Comparison of ENCODE assay signal across 20 cellular contexts in genomic region chrX:109952050-109952449, GRCh38. TPM values are rescaled to one million over a fixed set of nuclear protein-coding genes. Genes with fewer than 3 reads are reported as not detected.
A peak's percentile ranks its signal among the peaks of the same experiment; 100 is the strongest.
DNase-seq lines count a peak whose midpoint lies in the region; ATAC-seq, FAIRE-seq and TF ChIP-seq lines count a peak whose summit lies in the region.
"Had no signal": no experiment of that assay in that cellular context is flagged by ENCODE, and none has a peak within 500 bp of the region (broad histone marks: within the 10 kb centered on the region; RNA-seq: fewer than 3 reads in every experiment).

No MANE protein-coding gene starts in this region.

- CTCF ChIA-PET in A549 (lab: Yijun Ruan, JAX): no interaction called here

- DNase-seq in A549 (ENCODE audit: low read depth in 1 of 2, low spot score in 1 of 2) (peak in 1 of 2 experiments; percentile 7), GM23248 (peak; percentile 49), astrocyte of the hippocampus (ENCODE audit: low read depth, low spot score) (peak; percentile 24), left lung (no peak), NCI-H1417 (lab: John Stamatoyannopoulos, UW) (no peak), neural progenitor cell (ENCODE audit: low spot score) (no peak), hippocampal formation (lab: John Stamatoyannopoulos, UW) (no peak)
- no peak for DNase-seq in activated CD4-positive, CD25-positive, alpha-beta regulatory T cell treated with anti-CD3 and anti-CD28 coated beads, Interleukin-2, amount 50 U/mL, for 72 hours
- DNase-seq: activated B cell treated with CpG ODN at 0.5 μM for 24 hours; COR-L47; effector CD8-positive, alpha-beta T cell; GDM1; mucosa of descending colon; NCI-H1092; NCI-H446; SHP77; stimulated activated CD4-positive, alpha-beta T cell treated with anti-CD3 and anti-CD28 coated beads, Interleukin-4, amount 100 ng/mL, for 1 hour; substantia nigra had no signal

- in situ Hi-C loops in GM23248 (cut with MboI): no loop called here

- H3K27ac ChIP-seq in A549 (no peak overlapping the region), GM23248 (no peak overlapping the region), left lung (no peak overlapping the region), neural progenitor cell (no peak overlapping the region)

- H3K27me3 Mint-ChIP-seq in neural progenitor cell (ENCODE audit: insufficient read depth, low read depth): no peaks in the 10 kb centered on the region
- H3K27me3 Mint-ChIP-seq: activated B cell treated with CpG ODN at 0.5 μM for 24 hours; central memory CD8-positive, alpha-beta T cell had no signal

- no peak overlapping the region for H2AFZ ChIP-seq in GM23248
- H2AFZ ChIP-seq in neural progenitor cell (replicated peaks): no peak overlapping the region

- TF ChIP-seq RAD21 in A549 (conservative IDR thresholded peaks at IDR 0.05 in 1 of 2, IDR thresholded peaks at IDR 0.05 in 1 of 2): no peak

- no peak overlapping the region for H3K4me3 Mint-ChIP-seq in neural progenitor cell
- H3K4me3 Mint-ChIP-seq: activated B cell treated with CpG ODN at 0.5 μM for 24 hours; central memory CD8-positive, alpha-beta T cell had no signal

- intact Hi-C loops in left lung (cut with DNase I): no loop called here

- H3K9me3 Mint-ChIP-seq in neural progenitor cell: peaks cover 4% of the 10 kb centered on the region
- H3K9me3 Mint-ChIP-seq: activated B cell treated with CpG ODN at 0.5 μM for 24 hours; activated T-helper 2 cell treated with anti-CD3 and anti-CD28 coated beads, Interferon-gamma antibody, Interleukin-2, Interleukin-4, amounts not matched to agents 10 μg/mL and 5 μg/mL and 100 μg/mL, durations not matched to agents 14 hours and 24 hours and 36 hours; central memory CD8-positive, alpha-beta T cell had no signal

- H3K79me2 ChIP-seq in GM23248 (ENCODE audit: insufficient read depth) (no peaks in the 10 kb centered on the region), neural progenitor cell (ENCODE audit: low read depth) (no peaks in the 10 kb centered on the region)

- H4K20me1 ChIP-seq in GM23248 (ENCODE audit: insufficient read depth) (no peaks in the 10 kb centered on the region), neural progenitor cell (ENCODE audit: low read depth) (no peaks in the 10 kb centered on the region)

- H3K4me1 ChIP-seq in A549 (peaks cover 9% of the 10 kb centered on the region; the same call in 2 of the 3 replicates), GM23248 (ENCODE audit: insufficient read depth) (peaks cover 14% of the 10 kb centered on the region; the same call in 1 of the 2 replicates), left lung (no peaks in the 10 kb centered on the region), neural progenitor cell (no peaks in the 10 kb centered on the region)

- peaks cover 2% of the 10 kb centered on the region for H3K4me1 Mint-ChIP-seq in neural progenitor cell
- H3K4me1 Mint-ChIP-seq: activated B cell treated with CpG ODN at 0.5 μM for 24 hours had no signal

- no peaks in the 10 kb centered on the region for H3K27me3 ChIP-seq in GM23248 (replicated peaks; ENCODE audit: insufficient read depth)
- no peaks in the 10 kb centered on the region for H3K27me3 ChIP-seq in left lung
- no peaks in the 10 kb centered on the region for H3K27me3 ChIP-seq in neural progenitor cell

- H3F3A ChIP-seq in GM23248 (ENCODE audit: insufficient read depth) (no peaks in the 10 kb centered on the region), neural progenitor cell (ENCODE audit: low read depth) (no peaks in the 10 kb centered on the region)

- no peak for TF ChIP-seq POLR2A in A549 (IDR thresholded peaks at IDR 0.05; ENCODE audit: low read length)

- no peak overlapping the region for H3K9ac ChIP-seq in GM23248
- no peak overlapping the region for H3K9ac ChIP-seq in neural progenitor cell

- WGBS in A549 (ENCODE audit: missing lambda C conversion rate): 7% methylated on average over 2 of the region's 2 CpGs
- 54 to 77% methylated on average over 2 of the region's 2 CpGs for WGBS in GM23248 (ENCODE audit: low coverage in 1 of 2, low lambda C conversion rate in 2 of 2, missing lambda C conversion rate in 2 of 2), 2 experiments

- H3K36me3 ChIP-seq in GM23248 (ENCODE audit: low read depth): no peaks in the 10 kb centered on the region
- no peaks in the 10 kb centered on the region for H3K36me3 ChIP-seq in left lung
- H3K36me3 ChIP-seq in neural progenitor cell: no peaks in the 10 kb centered on the region

- H3K9me2 ChIP-seq in GM23248 (ENCODE audit: insufficient read depth): no peaks in the 10 kb centered on the region

- no peak for TF ChIP-seq EP300 in A549 (IDR thresholded peaks at IDR 0.05)

- TF ChIP-seq CTCF in A549 (IDR thresholded peaks at IDR 0.05) (no peak), left lung (IDR thresholded peaks at IDR 0.05) (no peak), neural progenitor cell (IDR thresholded peaks at IDR 0.05) (no peak)

- POLR2A ChIA-PET in A549 (lab: Yijun Ruan, JAX): no interaction called here

- no peak overlapping the region for H3K27ac Mint-ChIP-seq in neural progenitor cell
- H3K27ac Mint-ChIP-seq: activated B cell treated with CpG ODN at 0.5 μM for 24 hours; activated T-helper 2 cell treated with anti-CD3 and anti-CD28 coated beads, Interferon-gamma antibody, Interleukin-2, Interleukin-4, amounts not matched to agents 10 μg/mL and 5 μg/mL and 100 μg/mL, durations not matched to agents 14 hours and 24 hours and 36 hours had no signal

- H3K4me2 ChIP-seq in A549 (0 out of 3 replicates have a peak overlapping the region, but pooled peaks have one; percentile 21), GM23248 (ENCODE audit: unreplicated experiment) (no peak overlapping the region), neural progenitor cell (no peak overlapping the region)

- H3K36me3 Mint-ChIP-seq in neural progenitor cell: no peaks in the 10 kb centered on the region

- no peak for FAIRE-seq in A549 (lab: Jason Lieb, UNC)

- no peak overlapping the region for H3K4me3 ChIP-seq in A549
- H3K4me3 ChIP-seq in GM23248: no peak overlapping the region
- no peak overlapping the region for H3K4me3 ChIP-seq in left lung
- H3K4me3 ChIP-seq in neural progenitor cell: no peak overlapping the region
- H3K4me3 ChIP-seq: mucosa of descending colon had no signal

- H3K9me3 ChIP-seq in A549: no peaks in the 10 kb centered on the region
- H3K9me3 ChIP-seq in GM23248 (ENCODE audit: low read depth): no peaks in the 10 kb centered on the region
- no peaks in the 10 kb centered on the region for H3K9me3 ChIP-seq in left lung
- H3K9me3 ChIP-seq in neural progenitor cell (ENCODE audit: low read depth): no peaks in the 10 kb centered on the region
- H3K9me3 ChIP-seq: mucosa of descending colon had no signal

- peak in 1 of 2 experiments; percentile 37; a peak in 3 of 6 replicates for ATAC-seq in A549
- peak; percentile 72 for ATAC-seq in left lung
- ATAC-seq: mucosa of descending colon had no signal

TF ChIP-seq in A549, 52 proteins besides CTCF, POLR2A, EP300 and RAD21:
- no peak for TF ChIP-seq RARB (CRISPR knock-in tag; IDR thresholded peaks at IDR 0.05)
- no peak for TF ChIP-seq TFCP2L1 (CRISPR knock-in tag; IDR thresholded peaks at IDR 0.05)
- TF ChIP-seq, protein P1, sequence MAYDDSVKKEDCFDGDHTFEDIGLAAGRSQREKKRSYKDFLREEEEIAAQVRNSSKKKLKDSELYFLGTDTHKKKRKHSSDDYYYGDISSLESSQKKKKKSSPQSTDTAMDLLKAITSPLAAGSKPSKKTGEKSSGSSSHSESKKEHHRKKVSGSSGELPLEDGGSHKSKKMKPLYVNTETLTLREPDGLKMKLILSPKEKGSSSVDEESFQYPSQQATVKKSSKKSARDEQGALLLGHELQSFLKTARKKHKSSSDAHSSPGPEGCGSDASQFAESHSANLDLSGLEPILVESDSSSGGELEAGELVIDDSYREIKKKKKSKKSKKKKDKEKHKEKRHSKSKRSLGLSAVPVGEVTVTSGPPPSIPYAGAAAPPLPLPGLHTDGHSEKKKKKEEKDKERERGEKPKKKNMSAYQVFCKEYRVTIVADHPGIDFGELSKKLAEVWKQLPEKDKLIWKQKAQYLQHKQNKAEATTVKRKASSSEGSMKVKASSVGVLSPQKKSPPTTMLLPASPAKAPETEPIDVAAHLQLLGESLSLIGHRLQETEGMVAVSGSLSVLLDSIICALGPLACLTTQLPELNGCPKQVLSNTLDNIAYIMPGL (CRISPR knock-in tag; IDR thresholded peaks at IDR 0.05; ENCODE audit: borderline replicate concordance): no peak
- TF ChIP-seq POLR2AphosphoS2 (conservative IDR thresholded peaks at IDR 0.05; ENCODE audit: low read length): no peak
- no peak for TF ChIP-seq RNF2 (IDR thresholded peaks at IDR 0.05; ENCODE audit: borderline replicate concordance, low read depth)

RNA-seq across cellular contexts. Expression of gene TMEM164, which starts 50.9 kb away (rescaled TPM):
- polyA plus RNA-seq in A549 (2011; rRNA removed) (32.0 and 36.3 TPM in 2 replicates), A549 (2017; fragmentation: RNase III; extraction: RNeasy Plus Mini Kit Qiagen cat#74134 plus additional on column Dnase treatment) (35.3 to 43.7 TPM (median 38.9 TPM) in 3 replicates), GM23248 (2016; fragmentation: Nextera tagmentation; extraction: Ambion mirVana) (1.1 and 1.4 TPM in 2 replicates)
- 14.8 and 21.4 TPM in 2 replicates for polyA plus RNA-seq in A549 (2012; cell fraction: cytosol; rRNA removed)
- polyA plus RNA-seq in A549 (2012; cell fraction: nucleus; rRNA removed): 20.1 and 24.0 TPM in 2 replicates
- polyA minus RNA-seq in A549 (2011; rRNA and poly(A)+ RNA removed): 44.0 and 45.7 TPM in 2 replicates
- total RNA-seq in GM23248 (2014; rRNA removed; shearing (Covaris generic)): 4.4 and 9.1 TPM in 2 replicates
- total RNA-seq in left lung (100 to 1,000 TPM in 1 of 2 donors, 10 to 100 TPM in 1; 60.0 to 111 TPM), neural progenitor cell (ENCODE audit: low replicate concordance) (15.5 and 23.9 TPM in 2 replicates)

Comparison
In these comparisons a context has a peak if more than half of its experiments do, and no peak if none do; other contexts are left out.
1. DNase-seq: peak in GM23248 (single experiment) and astrocyte of the hippocampus (single experiment); none in left lung (0 of 2), NCI-H1417 (0 of 3), neural progenitor cell (single experiment), hippocampal formation (0 of 2) and activated CD4-positive, CD25-positive, alpha-beta regulatory T cell treated with anti-CD3 and anti-CD28 coated beads, Interleukin-2, amount 50 U/mL, for 72 hours (single experiment).